ENCODE assay signal across 10 cellular contexts in the genomic region with DNA sequence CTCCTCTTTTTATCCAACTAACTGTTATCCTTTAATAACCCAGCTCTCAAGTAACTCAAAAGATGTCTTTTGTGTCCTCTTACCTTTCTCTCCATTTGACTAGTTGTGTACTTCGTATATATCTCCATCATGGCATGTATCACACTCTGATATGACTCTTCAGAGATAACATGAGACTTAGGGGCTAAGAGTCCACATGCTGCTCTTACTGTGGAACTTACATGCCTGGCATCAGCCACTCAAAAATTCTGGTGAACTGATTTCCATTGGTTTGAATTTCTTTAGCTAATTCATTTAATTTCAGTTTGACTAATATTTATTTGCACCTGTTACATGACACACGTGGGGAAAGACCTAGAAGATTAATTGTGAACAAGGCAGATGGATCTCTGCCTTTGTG.
"Had no signal": no experiment of that assay in that cellular context is flagged by ENCODE, and none has a peak within 500 bp of the region (broad histone marks: within the 10 kb centered on the region; RNA-seq: fewer than 3 reads in every experiment).

No MANE protein-coding gene starts in this region.

- ATAC-seq: GM23338, K562 had no signal

- H3K4me3 ChIP-seq: GM23338, K562 had no signal

- H3K9me3 Mint-ChIP-seq: GM23338, H9 had no signal

- FAIRE-seq: H1, H54, HTR-8/SVneo, K562 had no signal

- H3K4me2 ChIP-seq: GM23338 had no signal

- H3K4me3 Mint-ChIP-seq: GM23338, H9 had no signal

- DNase-seq: H9, HCEC 1CT, IMR-90, Kasumi-1, KG1 had no signal

- H2AFZ ChIP-seq: GM23338 had no signal

- H3K27ac Mint-ChIP-seq: GM23338, H9 had no signal
